In the genomic region with DNA sequence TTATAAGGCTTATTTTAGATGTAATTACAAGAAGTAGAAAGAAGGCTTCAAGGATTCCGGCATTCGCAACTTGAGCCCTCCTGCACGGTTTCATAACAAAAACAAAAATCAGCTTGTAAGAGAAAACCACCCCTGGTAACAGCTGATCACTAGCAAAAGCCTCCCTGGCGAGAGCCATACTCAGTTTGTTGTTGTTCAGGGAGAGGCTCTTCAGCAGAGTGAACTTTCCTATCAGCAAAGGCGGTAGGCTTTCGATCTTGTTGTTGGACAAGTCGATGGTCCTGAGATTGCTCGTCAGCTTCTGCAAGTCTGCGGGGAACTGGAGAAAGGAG, we compare ENCODE assay signal across 8 cellular contexts. TPM values are rescaled to one million over a fixed set of nuclear protein-coding genes. Genes with fewer than 3 reads are reported as not detected.
DNase-seq lines count a peak whose midpoint lies in the region; ATAC-seq, FAIRE-seq and TF ChIP-seq lines count a peak whose summit lies in the region.

No MANE protein-coding gene starts in this region.

- H3K9ac ChIP-seq in skeletal muscle satellite cell (ENCODE audit: low read depth, low read length), result peak overlapping the region; percentile 96

- H3K36me3 Mint-ChIP-seq in Calu3 (ENCODE audit: insufficient read depth, unreplicated experiment), result peaks cover 24% of the 10 kb centered on the region
- peaks cover 16% of the 10 kb centered on the region for H3K36me3 Mint-ChIP-seq in activated naive CD8-positive, alpha-beta T cell treated with anti-CD3 and anti-CD28 coated beads for 36 hours

- peak overlapping the region; percentile 93 for H3K4me3 Mint-ChIP-seq in Calu3 (ENCODE audit: low read depth, unreplicated experiment)
- H3K4me3 Mint-ChIP-seq in activated naive CD8-positive, alpha-beta T cell treated with anti-CD3 and anti-CD28 coated beads for 36 hours, result peak overlapping the region; percentile 97

- DNase-seq in Calu3, result no peak
- DNase-seq in activated naive CD8-positive, alpha-beta T cell treated with anti-CD3 and anti-CD28 coated beads for 36 hours, result no peak
- no peak for DNase-seq in right atrium auricular region (ENCODE audit: low spot score)
- DNase-seq in NCI-H1048 (lab: John Stamatoyannopoulos, UW), result no peak
- no peak for DNase-seq in NCI-H1105 treated with DMSO at 0.1 percent for 48 hours (lab: John Stamatoyannopoulos, UW)
- DNase-seq in D721Med (ENCODE audit: insufficient read length, low spot score), result no peak

- CTCF ChIA-PET in Calu3 (lab: Charles Lee), result no interaction called here

- H3K4me3 ChIP-seq in right atrium auricular region, result peak overlapping the region; percentile 82 to 83
- peak overlapping the region; percentile 99 for H3K4me3 ChIP-seq in skeletal muscle satellite cell (ENCODE audit: low read length)

- H3K4me1 Mint-ChIP-seq in Calu3 (ENCODE audit: low read depth, unreplicated experiment), result peaks cover 11% of the 10 kb centered on the region
- peaks cover 37% of the 10 kb centered on the region for H3K4me1 Mint-ChIP-seq in activated naive CD8-positive, alpha-beta T cell treated with anti-CD3 and anti-CD28 coated beads for 36 hours

- intact Hi-C loops in Calu3 (cut with micrococcal nuclease; ENCODE audit: unreplicated experiment), result no loop called here

- no peaks in the 10 kb centered on the region for H3K27me3 Mint-ChIP-seq in Calu3 (ENCODE audit: unreplicated experiment)
- H3K27me3 Mint-ChIP-seq in activated naive CD8-positive, alpha-beta T cell treated with anti-CD3 and anti-CD28 coated beads for 36 hours, result no peaks in the 10 kb centered on the region

- H3K9me3 ChIP-seq in right atrium auricular region (no peaks in the 10 kb centered on the region), skeletal muscle satellite cell (replicated peaks; ENCODE audit: low read length) (no peaks in the 10 kb centered on the region)

- H3K4me1 ChIP-seq in right atrium auricular region (peaks cover 0 to 24% of the 10 kb centered on the region in 2 donors), skeletal muscle satellite cell (ENCODE audit: control insufficient read depth, insufficient read depth, low read length) (peaks cover 22% of the 10 kb centered on the region)

- no peaks in the 10 kb centered on the region for H3K9me3 Mint-ChIP-seq in Calu3 (ENCODE audit: low read depth, unreplicated experiment)
- H3K9me3 Mint-ChIP-seq in activated naive CD8-positive, alpha-beta T cell treated with anti-CD3 and anti-CD28 coated beads for 36 hours, result no peaks in the 10 kb centered on the region

- H3K27ac Mint-ChIP-seq in Calu3 (ENCODE audit: unreplicated experiment), result peak overlapping the region; percentile 92
- peak overlapping the region; percentile 96 for H3K27ac Mint-ChIP-seq in activated naive CD8-positive, alpha-beta T cell treated with anti-CD3 and anti-CD28 coated beads for 36 hours

- FAIRE-seq in D721Med (lab: Jason Lieb, UNC), result no peak

- H3K27me3 ChIP-seq in right atrium auricular region, result no peaks in the 10 kb centered on the region
- no peaks in the 10 kb centered on the region for H3K27me3 ChIP-seq in skeletal muscle satellite cell (ENCODE audit: control insufficient read depth, insufficient read depth, low read length)

- TF ChIP-seq CTCF in Calu3 (IDR thresholded peaks at IDR 0.05; ENCODE audit: unreplicated experiment) (no peak), right atrium auricular region (IDR thresholded peaks at IDR 0.05) (no peak), D721Med (IDR thresholded peaks at IDR 0.05; ENCODE audit: insufficient read depth, missing control alignments) (no peak)

- H3K27ac ChIP-seq in right atrium auricular region, result peak overlapping the region; percentile 87 to 89

- peak overlapping the region; percentile 85 for H3K4me2 ChIP-seq in skeletal muscle satellite cell (ENCODE audit: low read length)

- H3K36me3 ChIP-seq in right atrium auricular region (peaks cover 21% of the 10 kb centered on the region), skeletal muscle satellite cell (ENCODE audit: insufficient read depth, low read length) (peaks cover 23% of the 10 kb centered on the region)

- TSS peak; percentile 66 for BruUV-seq in Calu3 (replicated peaks; lab: Mats Ljungman, UMichigan)

- ATAC-seq in HG02938 (IDR thresholded peaks at IDR 0.05; ENCODE audit: unreplicated experiment), result peak; percentile 7

RNA-seq across cellular contexts. Expression of a gene that starts 0.7 kb away (rescaled TPM):
- total RNA-seq in Calu3 (2022) (9.2 and 13.7 TPM in 2 replicates), right atrium auricular region (10 to 100 TPM in 1 of 2 donors, 1 to 10 TPM in 1; 6.7 to 12.4 TPM)
- total RNA-seq in activated naive CD8-positive, alpha-beta T cell treated with anti-CD3 and anti-CD28 coated beads for 36 hours, result 10 to 100 TPM; 17.0 to 19.1 TPM
- 9.1 and 9.6 TPM in 2 replicates for total RNA-seq in skeletal muscle satellite cell (2012; rRNA removed)

RNA-seq across cellular contexts. Expression of a gene that starts 0.7 kb away (rescaled TPM):
- total RNA-seq in Calu3 (2022) (10.7 and 11.7 TPM in 2 replicates), right atrium auricular region (10 to 100 TPM; 21.5 to 23.0 TPM)
- total RNA-seq in activated naive CD8-positive, alpha-beta T cell treated with anti-CD3 and anti-CD28 coated beads for 36 hours, result 10 to 100 TPM; 54.0 to 55.1 TPM
- total RNA-seq in skeletal muscle satellite cell (2012; rRNA removed), result 25.1 and 29.2 TPM in 2 replicates

RNA-seq across cellular contexts. Expression of a gene that starts 27.5 kb away (rescaled TPM):
- total RNA-seq in Calu3 (2022) (0.59 and 0.92 TPM in 2 replicates), right atrium auricular region (1 to 10 TPM; 8.3 to 8.8 TPM)
- 1 to 10 TPM; 4.2 to 4.4 TPM for total RNA-seq in activated naive CD8-positive, alpha-beta T cell treated with anti-CD3 and anti-CD28 coated beads for 36 hours
- total RNA-seq in skeletal muscle satellite cell (2012; rRNA removed), result 3.5 and 4.2 TPM in 2 replicates

RNA-seq across cellular contexts. Expression of a gene that starts 52.5 kb away (rescaled TPM):
- total RNA-seq in Calu3 (2022) (53.7 and 54.8 TPM in 2 replicates), right atrium auricular region (10 to 100 TPM; 37.3 to 38.1 TPM)
- total RNA-seq in activated naive CD8-positive, alpha-beta T cell treated with anti-CD3 and anti-CD28 coated beads for 36 hours, result 10 to 100 TPM; 37.6 to 42.3 TPM
- 57.9 and 83.1 TPM in 2 replicates for total RNA-seq in skeletal muscle satellite cell (2012; rRNA removed)

RNA-seq across cellular contexts. Expression of a gene that starts 57.0 kb away (rescaled TPM):
- total RNA-seq in Calu3 (2022) (26.4 and 34.7 TPM in 2 replicates), right atrium auricular region (100 to 1,000 TPM; 332 to 619 TPM)
- total RNA-seq in activated naive CD8-positive, alpha-beta T cell treated with anti-CD3 and anti-CD28 coated beads for 36 hours, result 10 to 100 TPM; 53.1 to 55.8 TPM
- total RNA-seq in skeletal muscle satellite cell (2012; rRNA removed), result 61.8 and 72.5 TPM in 2 replicates
